ENCODE assay signal across 1 cellular context in genomic region chr11:117217685-117218084, GRCh38.
TF ChIP-seq lines count a peak whose summit lies in the region.

No MANE protein-coding gene starts in this region.

TF ChIP-seq in endothelial cell of umbilical vein, 7 proteins besides CTCF, POLR2A, EP300 and RAD21:
- TF ChIP-seq EZH2 (IDR thresholded peaks at IDR 0.05; ENCODE audit: borderline replicate concordance, low read depth, low read length, severe bottlenecking), result no peak
- TF ChIP-seq JUN (IDR thresholded peaks at IDR 0.05; ENCODE audit: borderline replicate concordance, insufficient read depth, insufficient read length, low read depth), result no peak
- no peak for TF ChIP-seq POLR2AphosphoS5 (IDR thresholded peaks at IDR 0.05; ENCODE audit: insufficient read depth, low read depth, low read length)
- TF ChIP-seq GATA2 (IDR thresholded peaks at IDR 0.05; ENCODE audit: insufficient read depth, insufficient read length, low read depth, low read length), result no peak
- no peak for TF ChIP-seq MAX (IDR thresholded peaks at IDR 0.05; ENCODE audit: insufficient read depth, insufficient read length)
- TF ChIP-seq MYC (IDR thresholded peaks at IDR 0.05; ENCODE audit: low read depth, low read length), result no peak
- no peak for TF ChIP-seq FOS (IDR thresholded peaks at IDR 0.05; ENCODE audit: borderline replicate concordance, insufficient read depth, low read length)
